In the genomic region with DNA sequence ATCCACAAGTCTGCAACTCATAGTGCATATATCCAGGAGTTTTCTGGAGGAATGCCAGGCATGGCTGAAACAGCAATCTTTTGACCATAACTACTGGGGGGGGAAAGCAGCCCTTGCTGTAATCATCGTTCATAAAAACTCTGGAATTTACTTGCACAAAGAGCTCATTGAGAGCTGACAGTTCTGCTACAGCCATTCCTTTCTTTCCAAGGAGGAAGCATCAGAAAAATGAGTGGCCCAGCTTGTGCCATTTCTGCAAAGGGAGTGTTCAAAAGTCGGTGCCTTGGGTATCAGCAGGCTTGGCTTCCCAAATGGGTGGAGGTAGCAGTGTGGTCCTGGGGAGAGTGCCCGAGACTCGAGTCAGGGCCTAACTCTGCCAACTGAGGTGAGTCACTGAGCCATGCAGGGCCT, we compare ENCODE assay signal across 14 cellular contexts.
DNase-seq lines count a peak whose midpoint lies in the region; FAIRE-seq lines count a peak whose summit lies in the region.
"Had no signal": no experiment of that assay in that cellular context is flagged by ENCODE, and none has a peak within 500 bp of the region (broad histone marks: within the 10 kb centered on the region; RNA-seq: fewer than 3 reads in every experiment).

No MANE protein-coding gene starts in this region.

- H3K27ac Mint-ChIP-seq in immature natural killer cell, result no peak overlapping the region
- H3K27ac Mint-ChIP-seq: activated CD4-positive, alpha-beta T cell treated with anti-CD3 and anti-CD28 coated beads, Interleukin-2, amount 10 ng/mL, durations not matched to agents 24 days and 14 days had no signal

- no peak for FAIRE-seq in urothelium cell line (lab: Jason Lieb, UNC)
- FAIRE-seq: A204.1, islet of Langerhans had no signal

- no peaks in the 10 kb centered on the region for H3K27me3 Mint-ChIP-seq in immature natural killer cell (ENCODE audit: low read depth in 3 of 3)

- DNase-seq in NCI-H2196 (lab: John Stamatoyannopoulos, UW; ENCODE audit: unreplicated experiment) (peak; percentile 11), NCI-H2196 treated with DMSO at 0.1 percent for 48 hours (lab: John Stamatoyannopoulos, UW; ENCODE audit: unreplicated experiment) (no peak), amniotic epithelial cell (ENCODE audit: low read depth) (peak; percentile 93), foreskin melanocyte (peak; percentile 92), urothelium cell line (ENCODE audit: low spot score) (peak; percentile 62), GF-D8 (lab: John Stamatoyannopoulos, UW) (no peak), immature natural killer cell (no peak), superior temporal gyrus (ENCODE audit: extremely low spot score) (no peak)
- DNase-seq: activated CD4-positive, alpha-beta T cell treated with anti-CD3 and anti-CD28 coated beads, Interleukin-2, amount 10 ng/mL, durations not matched to agents 24 days and 14 days; caudate nucleus; KBM-7; NCI-H2081 treated with DMSO at 0.1 percent for 48 hours had no signal

- no peaks in the 10 kb centered on the region for H3K9me3 Mint-ChIP-seq in immature natural killer cell

- H3K36me3 Mint-ChIP-seq in immature natural killer cell, result peaks cover 0 to 13% (median 6%) of the 10 kb centered on the region in 3 donors

- peaks cover 20 to 29% of the 10 kb centered on the region in 2 donors for H3K4me1 Mint-ChIP-seq in immature natural killer cell

- H3K4me3 Mint-ChIP-seq in immature natural killer cell, result no peak overlapping the region
- H3K4me3 Mint-ChIP-seq: activated CD4-positive, alpha-beta T cell treated with anti-CD3 and anti-CD28 coated beads, Interleukin-2, amount 10 ng/mL, durations not matched to agents 24 days and 14 days had no signal

Comparison
In these comparisons a context has a peak if more than half of its experiments do, and no peak if none do; other contexts are left out.
1. DNase-seq: peak in NCI-H2196 (single experiment), amniotic epithelial cell (single experiment), foreskin melanocyte (single experiment) and urothelium cell line (single experiment); none in NCI-H2196 treated with DMSO at 0.1 percent for 48 hours (single experiment), GF-D8 (single experiment), immature natural killer cell (0 of 3) and superior temporal gyrus (single experiment).